Comparison of ENCODE assay signal across 10 cellular contexts in the genomic region with DNA sequence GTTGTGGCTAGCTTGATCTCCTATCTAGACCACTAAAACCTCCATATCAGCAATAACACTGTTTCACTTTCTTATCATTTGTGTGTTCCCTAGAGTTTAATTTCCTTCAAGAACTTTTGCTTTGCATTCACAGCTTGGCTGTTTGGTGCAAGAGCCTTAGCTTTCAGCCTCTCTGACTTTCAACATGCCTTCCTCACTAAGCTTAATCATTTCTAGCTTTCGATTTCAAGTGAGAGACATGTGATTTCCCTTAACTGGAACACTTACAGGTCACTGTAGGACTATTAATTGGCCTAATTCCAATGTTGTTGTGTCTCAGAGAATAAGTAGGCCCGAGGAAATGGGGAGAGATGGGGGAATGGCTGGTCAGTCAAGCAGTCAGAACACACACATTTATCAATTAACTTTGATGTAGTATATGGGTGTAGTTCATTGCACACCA. TPM values are rescaled to one million over a fixed set of nuclear protein-coding genes. Genes with fewer than 3 reads are reported as not detected.
DNase-seq lines count a peak whose midpoint lies in the region; ATAC-seq lines count a peak whose summit lies in the region.
"Had no signal": no experiment of that assay in that cellular context is flagged by ENCODE, and none has a peak within 500 bp of the region (broad histone marks: within the 10 kb centered on the region; RNA-seq: fewer than 3 reads in every experiment).

No MANE protein-coding gene starts in this region.

- peak overlapping the region; percentile 4 for H3K9ac ChIP-seq in mesenchymal stem cell (ENCODE audit: low read length)

- no peak overlapping the region for H3K14ac ChIP-seq in mesenchymal stem cell (ENCODE audit: low read length in 2 of 2)

- H4K8ac ChIP-seq in mesenchymal stem cell (ENCODE audit: low read length): no peak overlapping the region

- H2AFZ ChIP-seq in mesenchymal stem cell (ENCODE audit: low read depth, low read length): no peak overlapping the region

- no peaks in the 10 kb centered on the region for H3K4me1 ChIP-seq in mesenchymal stem cell (ENCODE audit: control insufficient read depth, insufficient read depth, low read depth, low read length)
- no peaks in the 10 kb centered on the region for H3K4me1 ChIP-seq in HAP-1

- H2BK120ac ChIP-seq in mesenchymal stem cell (ENCODE audit: low read depth, low read length): no peak overlapping the region

- no peak overlapping the region for H4K91ac ChIP-seq in mesenchymal stem cell (ENCODE audit: low read length)

- H3K4me3 ChIP-seq in mesenchymal stem cell (ENCODE audit: insufficient read depth in 1 of 2, low read depth in 1 of 2, low read length in 2 of 2): no peak overlapping the region
- H3K4me3 ChIP-seq in HAP-1: no peak overlapping the region

- H3K4ac ChIP-seq in mesenchymal stem cell (ENCODE audit: low read depth in 1 of 2, low read length in 2 of 2): no peak overlapping the region

- no peaks in the 10 kb centered on the region for H3K79me1 ChIP-seq in mesenchymal stem cell (replicated peaks; ENCODE audit: low read length, poor library complexity, severe bottlenecking)

- H3K23ac ChIP-seq in mesenchymal stem cell (ENCODE audit: low read length in 2 of 2): no peak overlapping the region

- in situ Hi-C loops in HAP-1 (cut with MboI; ENCODE audit: low sequenced_read_pairs): no loop called here

- no peak overlapping the region for H2BK12ac ChIP-seq in mesenchymal stem cell (ENCODE audit: low read length in 2 of 2)

- H3K4me2 ChIP-seq in mesenchymal stem cell (ENCODE audit: low read length, poor library complexity, severe bottlenecking): no peak overlapping the region

- H3K27me3 ChIP-seq in mesenchymal stem cell (ENCODE audit: control insufficient read depth in 1 of 2, insufficient read depth in 1 of 2, low read length in 2 of 2): no peaks in the 10 kb centered on the region
- H3K27me3 ChIP-seq in HAP-1 (ENCODE audit: low read depth): peaks cover 5% of the 10 kb centered on the region

- H2AK5ac ChIP-seq in mesenchymal stem cell (ENCODE audit: low read length, severe bottlenecking): no peak overlapping the region

- peak; percentile 88 for ATAC-seq in GM18873 (IDR thresholded peaks at IDR 0.05; ENCODE audit: low FRiP score, unreplicated experiment)
- ATAC-seq in HG02623 (IDR thresholded peaks at IDR 0.05; ENCODE audit: unreplicated experiment): peak; percentile 86
- ATAC-seq: Panc1 had no signal

- peak overlapping the region; percentile 53 for H3K27ac ChIP-seq in mesenchymal stem cell (ENCODE audit: low read length, poor library complexity, severe bottlenecking)

- H2BK5ac ChIP-seq in mesenchymal stem cell (ENCODE audit: low read depth, low read length, poor library complexity, severe bottlenecking): no peak overlapping the region

- no CpG with 5 or more reads among the region's 2 CpGs for WGBS in mesenchymal stem cell

- no peaks in the 10 kb centered on the region for H3K9me3 ChIP-seq in mesenchymal stem cell (ENCODE audit: control insufficient read depth, low read length)
- no peaks in the 10 kb centered on the region for H3K9me3 ChIP-seq in HAP-1

- H3K18ac ChIP-seq in mesenchymal stem cell (ENCODE audit: low read depth in 1 of 2, low read length in 2 of 2): no peak overlapping the region

- DNase-seq in RPMI7951 (ENCODE audit: low read depth) (peak; percentile 45), mesenchymal stem cell (no peak), NOMO-1 treated with DMSO at 0.1 percent for 48 hours (lab: John Stamatoyannopoulos, UW; ENCODE audit: unreplicated experiment) (no peak), HAP-1 (ENCODE audit: low spot score in 2 of 2) (no peak)
- DNase-seq in central memory CD4-positive, alpha-beta T cell: no peak
- DNase-seq in effector CD8-positive, alpha-beta T cell (lab: John Stamatoyannopoulos, UW): no peak
- DNase-seq: stimulated activated CD4-positive, alpha-beta T cell treated with anti-CD3 and anti-CD28 coated beads, Interleukin-4, amount 100 ng/mL, for 4 hours had no signal

- H2BK15ac ChIP-seq in mesenchymal stem cell (ENCODE audit: low read depth, poor library complexity, severe bottlenecking): no peak overlapping the region

- no peaks in the 10 kb centered on the region for H3K36me3 ChIP-seq in mesenchymal stem cell (ENCODE audit: control insufficient read depth in 1 of 2, insufficient read depth in 2 of 2, low read depth in 1 of 2, low read length in 2 of 2)
- H3K36me3 ChIP-seq in HAP-1 (replicated peaks): no peaks in the 10 kb centered on the region

RNA-seq across cellular contexts. Expression of a gene that starts 10.6 kb away (rescaled TPM):
- total RNA-seq in RPMI7951 (2014; rRNA removed; shearing (Covaris generic)): 36.3 and 44.5 TPM in 2 replicates
- polyA plus RNA-seq in mesenchymal stem cell (2013, experiment 1 of 2): 21.1 TPM
- 20.7 TPM for polyA plus RNA-seq in mesenchymal stem cell (2013, experiment 2 of 2)
